18 cellular contexts compared by ENCODE assay signal in the genomic region with DNA sequence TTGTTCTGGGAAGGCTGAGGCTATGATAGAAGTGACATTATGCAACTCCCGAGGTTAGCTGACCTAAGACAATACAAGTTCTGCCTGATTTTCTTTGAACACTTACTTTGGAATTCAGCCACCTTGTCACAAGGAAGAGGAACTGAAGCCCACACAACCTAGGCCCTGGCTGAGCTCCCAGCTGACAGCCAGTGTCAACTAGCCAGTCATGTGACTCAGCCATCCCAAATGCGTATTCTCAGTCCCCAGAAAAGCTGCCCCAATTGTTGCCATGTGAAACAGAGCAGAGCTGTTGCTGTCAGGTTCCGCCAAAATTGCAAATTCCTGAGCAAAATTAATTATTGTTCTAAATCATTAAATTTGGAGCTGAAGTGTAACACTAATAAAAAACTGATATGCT.
"Had no signal": no experiment of that assay in that cellular context is flagged by ENCODE, and none has a peak within 500 bp of the region (broad histone marks: within the 10 kb centered on the region; RNA-seq: fewer than 3 reads in every experiment).

No MANE protein-coding gene starts in this region.

- H3K4me3 ChIP-seq: esophagus muscularis mucosa, left ventricle myocardium inferior, smooth muscle cell, transverse colon had no signal

- ATAC-seq: right cardiac atrium; stimulated activated memory B cell treated with anti-CD40 and anti-IgM and Interleukin-4, amounts not matched to agents 10 μg/mL and 1 μg/mL and 100 μg/mL, for 72 hours had no signal

- H3K4me3 Mint-ChIP-seq: activated naive CD8-positive, alpha-beta T cell; stimulated activated memory B cell treated with anti-CD40 and anti-IgM and Interleukin-4, amounts not matched to agents 10 μg/mL and 1 μg/mL and 100 μg/mL, for 72 hours; T-helper 2 cell treated with Interferon-gamma antibody and Interleukin-4, amounts not matched to agents 5 μg/mL and 100 μg/mL, for 36 hours had no signal

- H3K27ac Mint-ChIP-seq: activated naive CD8-positive, alpha-beta T cell; stimulated activated memory B cell treated with anti-CD40 and anti-IgM and Interleukin-4, amounts not matched to agents 10 μg/mL and 1 μg/mL and 100 μg/mL, for 72 hours; T-helper 2 cell treated with Interferon-gamma antibody and Interleukin-4, amounts not matched to agents 5 μg/mL and 100 μg/mL, for 36 hours had no signal

- H3K27ac ChIP-seq: breast epithelium, dorsolateral prefrontal cortex, esophagus muscularis mucosa, left ventricle myocardium inferior, transverse colon had no signal

- FAIRE-seq: endometrium, islet of Langerhans had no signal

- H3K4me1 ChIP-seq: breast epithelium had no signal

- H3K4me2 ChIP-seq: smooth muscle cell had no signal

- H3K9me3 Mint-ChIP-seq: stimulated activated memory B cell treated with anti-CD40 and anti-IgM and Interleukin-4, amounts not matched to agents 10 μg/mL and 1 μg/mL and 100 μg/mL, for 72 hours; T-helper 2 cell treated with Interferon-gamma antibody and Interleukin-4, amounts not matched to agents 5 μg/mL and 100 μg/mL, for 36 hours had no signal

- H3K36me3 ChIP-seq: breast epithelium, esophagus muscularis mucosa, left ventricle myocardium inferior, transverse colon had no signal

- H3K9me3 ChIP-seq: breast epithelium, esophagus muscularis mucosa, left ventricle myocardium inferior, transverse colon had no signal

- DNase-seq: activated CD4-positive, alpha-beta T cell treated with anti-CD3 and anti-CD28 coated beads, Interleukin-2, amount 50 U/mL, for 4 hours; activated CD4-positive, CD25-positive, alpha-beta regulatory T cell treated with anti-CD3 and anti-CD28 coated beads, Interleukin-2, amount 50 U/mL, for 72 hours; activated T-cell treated with anti-CD3 and anti-CD28 coated beads, Interleukin-2, amount 50 U/mL, for 1 hour; dorsolateral prefrontal cortex; foreskin fibroblast; left ventricle myocardium inferior; mesenchymal stem cell; SW 1271; transverse colon had no signal

- H3K36me3 Mint-ChIP-seq: activated naive CD8-positive, alpha-beta T cell; stimulated activated memory B cell treated with anti-CD40 and anti-IgM and Interleukin-4, amounts not matched to agents 10 μg/mL and 1 μg/mL and 100 μg/mL, for 72 hours had no signal
